In the genomic region with DNA sequence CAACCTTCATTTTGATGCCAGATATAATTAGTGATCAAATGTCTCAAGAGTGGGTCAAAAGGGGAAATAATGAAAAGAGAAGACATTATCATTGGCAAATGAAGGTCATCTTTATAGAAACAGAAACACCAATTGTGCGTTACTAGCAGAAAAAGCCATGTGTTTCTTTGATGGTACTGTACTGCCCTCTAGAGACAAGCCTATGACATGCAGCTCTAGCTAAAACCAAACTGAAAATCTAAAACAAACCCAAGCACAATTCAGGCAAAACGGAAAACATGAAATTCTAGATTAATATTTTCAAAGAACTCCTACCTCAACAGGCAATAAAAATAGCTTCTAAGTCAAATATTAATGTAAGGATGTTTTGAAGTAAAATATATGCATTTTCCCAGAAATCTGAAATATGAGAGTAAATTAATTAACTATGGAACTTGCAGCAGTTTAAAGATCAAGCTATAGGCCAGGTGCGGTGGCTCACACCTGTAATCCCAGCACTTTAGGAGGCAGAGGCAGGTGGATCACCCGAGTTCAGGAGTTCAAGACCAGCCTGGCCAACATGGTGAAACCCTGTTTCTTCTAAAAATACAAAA, we compare ENCODE assay signal across 1 cellular context.
TF ChIP-seq lines count a peak whose summit lies in the region.

No MANE protein-coding gene starts in this region.

TF ChIP-seq in WTC11, 78 proteins besides CTCF, POLR2A, EP300 and RAD21 (continued from another document):
- TF ChIP-seq ZNF232 (CRISPR knock-in tag; IDR thresholded peaks at IDR 0.05) (no peak), SMAD4 (CRISPR knock-in tag; IDR thresholded peaks at IDR 0.05) (no peak), SOX15 (CRISPR knock-in tag; IDR thresholded peaks at IDR 0.05) (no peak)
- TF ChIP-seq, protein P1, sequence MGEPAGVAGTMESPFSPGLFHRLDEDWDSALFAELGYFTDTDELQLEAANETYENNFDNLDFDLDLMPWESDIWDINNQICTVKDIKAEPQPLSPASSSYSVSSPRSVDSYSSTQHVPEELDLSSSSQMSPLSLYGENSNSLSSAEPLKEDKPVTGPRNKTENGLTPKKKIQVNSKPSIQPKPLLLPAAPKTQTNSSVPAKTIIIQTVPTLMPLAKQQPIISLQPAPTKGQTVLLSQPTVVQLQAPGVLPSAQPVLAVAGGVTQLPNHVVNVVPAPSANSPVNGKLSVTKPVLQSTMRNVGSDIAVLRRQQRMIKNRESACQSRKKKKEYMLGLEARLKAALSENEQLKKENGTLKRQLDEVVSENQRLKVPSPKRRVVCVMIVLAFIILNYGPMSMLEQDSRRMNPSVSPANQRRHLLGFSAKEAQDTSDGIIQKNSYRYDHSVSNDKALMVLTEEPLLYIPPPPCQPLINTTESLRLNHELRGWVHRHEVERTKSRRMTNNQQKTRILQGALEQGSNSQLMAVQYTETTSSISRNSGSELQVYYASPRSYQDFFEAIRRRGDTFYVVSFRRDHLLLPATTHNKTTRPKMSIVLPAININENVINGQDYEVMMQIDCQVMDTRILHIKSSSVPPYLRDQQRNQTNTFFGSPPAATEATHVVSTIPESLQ (CRISPR knock-in tag; IDR thresholded peaks at IDR 0.05) = no peak
